ENCODE assay signal across 22 cellular contexts in the genomic region with DNA sequence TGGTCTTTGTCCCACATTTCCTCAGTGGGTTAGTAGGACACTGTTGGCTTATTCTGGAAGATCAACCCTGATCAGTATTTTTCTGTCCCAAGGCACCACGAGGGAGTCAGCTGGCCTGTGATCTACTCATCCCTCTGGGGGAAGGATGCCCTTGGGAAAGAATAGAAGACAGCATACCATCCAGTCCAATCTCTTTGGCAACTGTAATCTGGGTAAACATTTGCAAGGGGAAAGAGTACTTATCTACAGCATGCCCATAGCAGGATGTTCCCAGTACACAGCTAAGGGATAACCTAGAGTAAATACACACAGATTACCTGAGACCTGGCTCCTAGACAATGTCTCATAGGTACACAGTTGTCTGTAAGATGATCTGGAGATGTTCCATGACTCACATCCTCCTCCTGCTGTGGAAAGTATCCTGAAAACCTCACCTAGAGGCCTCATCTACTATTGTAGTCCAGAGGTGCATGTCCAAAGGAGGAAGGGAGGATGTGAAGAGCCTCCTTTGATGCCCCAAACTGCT.
"Had no signal": no experiment of that assay in that cellular context is flagged by ENCODE, and none has a peak within 500 bp of the region (broad histone marks: within the 10 kb centered on the region; RNA-seq: fewer than 3 reads in every experiment).

No MANE protein-coding gene starts in this region.

- ATAC-seq: esophagus mucosa; gastrocnemius medialis; left lung; natural killer cell treated with Interleukin-12 subunit alpha and Interleukin-12 subunit beta and Interleukin-15 and Interleukin-18, amount 100 ng/mL, for 72 hours; pancreas; right lobe of liver; stimulated activated effector memory CD8-positive, alpha-beta T cell treated with anti-CD3 and anti-CD28 coated beads, Interleukin-12 subunit alpha, Interleukin-12 subunit beta, amount 100 ng/mL, for 72 hours had no signal

- H3K4me1 ChIP-seq: gastrocnemius medialis, left lung, pancreas, right lobe of liver, suprapubic skin, thyroid gland, upper lobe of left lung, uterus had no signal

- H3K36me3 ChIP-seq: gastrocnemius medialis, heart right ventricle, left lung, pancreas, right lobe of liver, suprapubic skin, thyroid gland, upper lobe of left lung, uterus had no signal

- DNase-seq: effector memory CD4-positive, alpha-beta T cell; gastrocnemius medialis; heart right ventricle; hypothalamus; kidney glomerular epithelial cell; left lung; mesenchymal stem cell; midbrain; occipital lobe; pancreas; right lobe of liver; stimulated activated CD4-positive, alpha-beta T cell treated with anti-CD3 and anti-CD28 coated beads, Interleukin-4, amount 100 ng/mL, for 1 hour; stimulated activated CD8-positive, alpha-beta memory T cell treated with anti-CD3 and anti-CD28 coated beads, Interleukin-4, amount 100 ng/mL, for 48 hours; stimulated activated naive CD8-positive, alpha-beta T cell treated with anti-CD3 and anti-CD28 coated beads, Interleukin-15, Interleukin-2, amounts not matched to agents 100 U/mL and 50 U/mL, for 24 hours; thyroid gland; upper lobe of left lung; uterus had no signal

- H3K27ac ChIP-seq: gastrocnemius medialis, left lung, pancreas, right lobe of liver, suprapubic skin, thyroid gland, upper lobe of left lung, uterus had no signal

- H3K9me3 ChIP-seq: gastrocnemius medialis, heart right ventricle, left lung, pancreas, right lobe of liver, suprapubic skin, thyroid gland, upper lobe of left lung, uterus had no signal

- H3K27me3 ChIP-seq: gastrocnemius medialis, heart right ventricle, left lung, pancreas, right lobe of liver, suprapubic skin, thyroid gland, upper lobe of left lung, uterus had no signal

- H3K4me3 ChIP-seq: gastrocnemius medialis, heart right ventricle, left lung, lung, pancreas, right lobe of liver, suprapubic skin, thyroid gland, upper lobe of left lung, uterus had no signal
